12 cellular contexts compared by ENCODE assay signal in the genomic region with DNA sequence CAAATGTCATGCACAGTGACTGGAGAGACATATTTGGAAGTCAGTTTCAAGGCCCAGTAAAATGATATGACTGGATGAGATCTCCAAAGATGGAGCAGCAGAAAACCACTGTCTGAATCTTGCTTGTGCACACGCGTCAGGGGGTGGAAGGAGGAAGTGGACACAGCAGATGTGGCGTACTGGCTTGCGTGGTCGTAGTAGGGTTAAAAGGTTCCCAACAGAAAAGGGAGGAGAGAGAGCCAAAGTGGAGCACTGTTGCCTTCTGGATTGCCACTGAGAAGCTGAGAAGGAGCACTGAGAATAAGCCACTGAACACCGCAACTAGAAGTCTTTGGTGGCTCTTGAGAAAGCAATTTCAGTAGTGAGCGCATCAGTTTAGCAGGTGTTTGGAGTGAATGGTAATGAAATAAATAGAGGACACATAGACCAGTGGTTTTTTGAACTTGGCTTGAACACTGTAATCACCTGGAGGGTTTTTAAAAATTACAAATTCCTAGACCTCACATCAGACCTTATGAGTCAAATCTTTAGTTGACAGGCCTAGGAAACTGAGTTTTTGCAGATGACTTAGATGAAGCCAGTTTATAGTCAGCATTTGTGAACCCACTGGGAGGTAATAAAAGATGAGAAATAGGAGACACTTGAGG.
DNase-seq lines count a peak whose midpoint lies in the region; ATAC-seq and TF ChIP-seq lines count a peak whose summit lies in the region.
"Had no signal": no experiment of that assay in that cellular context is flagged by ENCODE, and none has a peak within 500 bp of the region (broad histone marks: within the 10 kb centered on the region; RNA-seq: fewer than 3 reads in every experiment).

No MANE protein-coding gene starts in this region.

- H3K27me3 Mint-ChIP-seq in activated naive CD8-positive, alpha-beta T cell treated with anti-CD3 and anti-CD28 coated beads, Interleukin-2, amount 10 ng/mL, durations not matched to agents 7 days and 5 days, result peaks cover 25% of the 10 kb centered on the region

- no peaks in the 10 kb centered on the region for H3K36me3 ChIP-seq in MM.1S (replicated peaks; ENCODE audit: insufficient read depth, low read length)
- H3K36me3 ChIP-seq: ascending aorta had no signal

- POLR2A ChIA-PET in activated naive CD8-positive, alpha-beta T cell treated with anti-CD3 and anti-CD28 coated beads, Interleukin-2, amount 10 ng/mL, durations not matched to agents 7 days and 5 days (lab: Charles Lee), result interaction anchor here (1.2 to 1.8 kb wide), 7 partner anchors 15 to 296 kb away, joined by 3 to 18 read pairs (median 6); a partner anchor contains a TSS

- peak overlapping the region; percentile 83 for H3K27ac ChIP-seq in MM.1S (ENCODE audit: low read length)
- H3K27ac ChIP-seq: ascending aorta, C4-2B had no signal

- peaks cover 15% of the 10 kb centered on the region for H3K36me3 Mint-ChIP-seq in activated naive CD8-positive, alpha-beta T cell treated with anti-CD3 and anti-CD28 coated beads, Interleukin-2, amount 10 ng/mL, durations not matched to agents 7 days and 5 days

- H3K27me3 ChIP-seq in MM.1S (replicated peaks; ENCODE audit: insufficient read depth, low read length), result no peaks in the 10 kb centered on the region
- H3K27me3 ChIP-seq: ascending aorta had no signal

- H3K27ac Mint-ChIP-seq in activated naive CD8-positive, alpha-beta T cell treated with anti-CD3 and anti-CD28 coated beads, Interleukin-2, amount 10 ng/mL, durations not matched to agents 7 days and 5 days, result peak overlapping the region; percentile 78

- no peaks in the 10 kb centered on the region for H3K9me3 Mint-ChIP-seq in activated naive CD8-positive, alpha-beta T cell treated with anti-CD3 and anti-CD28 coated beads, Interleukin-2, amount 10 ng/mL, durations not matched to agents 7 days and 5 days

- peak; percentile 18 for TF ChIP-seq POLR2A in GM18526 (IDR thresholded peaks at IDR 0.05; ENCODE audit: extremely low read depth, insufficient read length)

- ATAC-seq in activated naive CD8-positive, alpha-beta T cell treated with anti-CD3 and anti-CD28 coated beads, Interleukin-2, amount 10 ng/mL, durations not matched to agents 7 days and 5 days (ENCODE audit: low read depth), result no peak
- ATAC-seq in GM18520 (IDR thresholded peaks at IDR 0.05; ENCODE audit: unreplicated experiment), result no peak
- ATAC-seq in omental fat pad (ENCODE audit: low FRiP score), result no peak

- H3K4me2 ChIP-seq in MM.1S (ENCODE audit: low read depth, low read length), result peak overlapping the region; percentile 68

- H3K9me2 ChIP-seq in MM.1S (replicated peaks; ENCODE audit: insufficient read depth, low read length), result no peaks in the 10 kb centered on the region

- DNase-seq in CD1c-positive myeloid dendritic cell (ENCODE audit: extremely low spot score) (peak; percentile 66), MM.1S (peak; percentile 18), head of caudate nucleus (no peak), omental fat pad (ENCODE audit: low spot score) (no peak)
- DNase-seq in activated naive CD8-positive, alpha-beta T cell treated with anti-CD3 and anti-CD28 coated beads, Interleukin-2, amount 10 ng/mL, durations not matched to agents 7 days and 5 days, result no peak
- no peak for DNase-seq in stimulated activated naive CD4-positive, alpha-beta T cell treated with Interleukin-2 at 50 U/mL for 16 hours (lab: John Stamatoyannopoulos, UW)
- DNase-seq: NCI-H1930; stimulated activated CD4-positive, alpha-beta T cell treated with anti-CD3 and anti-CD28 coated beads, Interleukin-15, amount 100 ng/mL, for 24 hours had no signal

- no peak overlapping the region for H3K4me3 ChIP-seq in MM.1S (ENCODE audit: low read length)
- H3K4me3 ChIP-seq: ascending aorta had no signal

- H2AFZ ChIP-seq in MM.1S (ENCODE audit: low read length), result no peak overlapping the region

- TF ChIP-seq CTCF in MM.1S (IDR thresholded peaks at IDR 0.05; ENCODE audit: low read length) (no peak), omental fat pad (IDR thresholded peaks at IDR 0.05) (no peak)

- peak overlapping the region; percentile 43 for H3K4me3 Mint-ChIP-seq in activated naive CD8-positive, alpha-beta T cell treated with anti-CD3 and anti-CD28 coated beads, Interleukin-2, amount 10 ng/mL, durations not matched to agents 7 days and 5 days

- H3F3A ChIP-seq in MM.1S (ENCODE audit: insufficient read depth, low read length), result peaks cover 23% of the 10 kb centered on the region

- H4K20me1 ChIP-seq in MM.1S (ENCODE audit: insufficient read depth, low read length), result no peaks in the 10 kb centered on the region

- H3K9me3 ChIP-seq in MM.1S (replicated peaks; ENCODE audit: insufficient read depth, low read length), result no peaks in the 10 kb centered on the region
- H3K9me3 ChIP-seq: ascending aorta had no signal

- H3K4me1 Mint-ChIP-seq in activated naive CD8-positive, alpha-beta T cell treated with anti-CD3 and anti-CD28 coated beads, Interleukin-2, amount 10 ng/mL, durations not matched to agents 7 days and 5 days, result peaks cover 30% of the 10 kb centered on the region

- intact Hi-C loops in head of caudate nucleus (cut with DNase I), result no loop called here

- peak overlapping the region; percentile 27; the same call in 1 of the 2 replicates for H3K9ac ChIP-seq in MM.1S (ENCODE audit: low read length)

- H3K79me2 ChIP-seq in MM.1S (ENCODE audit: low read length), result no peaks in the 10 kb centered on the region

- H3K4me1 ChIP-seq in MM.1S (ENCODE audit: low read length), result peaks cover 44% of the 10 kb centered on the region

Comparison
In these comparisons a context has a peak if more than half of its experiments do, and no peak if none do; other contexts are left out.
1. DNase-seq: peak in CD1c-positive myeloid dendritic cell (single experiment) and MM.1S (single experiment); none in activated naive CD8-positive, alpha-beta T cell treated with anti-CD3 and anti-CD28 coated beads, Interleukin-2, amount 10 ng/mL, durations not matched to agents 7 days and 5 days (single experiment), head of caudate nucleus (0 of 42), stimulated activated naive CD4-positive, alpha-beta T cell treated with Interleukin-2 at 50 U/mL for 16 hours (single experiment) and omental fat pad (single experiment).